Comparison of ENCODE assay signal across 16 cellular contexts in the genomic region with DNA sequence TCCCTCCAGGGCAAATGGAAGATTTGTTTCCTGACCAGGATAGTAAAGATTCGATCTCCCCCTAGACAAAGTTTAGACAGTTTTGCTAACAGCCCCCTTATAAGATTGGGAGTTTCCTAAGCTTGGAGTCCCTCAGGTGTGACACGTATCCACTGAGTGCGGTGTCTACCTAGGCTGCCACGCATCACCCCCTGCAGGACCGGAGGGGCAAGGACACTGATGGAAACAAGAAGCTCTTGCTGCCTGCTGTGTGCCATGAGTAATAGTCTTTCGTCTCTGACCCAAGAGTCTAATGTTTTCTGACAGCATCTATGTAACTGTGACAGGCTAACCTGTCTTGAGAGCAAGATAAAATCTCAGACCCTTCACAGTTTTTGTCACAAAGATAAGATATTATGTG.
DNase-seq lines count a peak whose midpoint lies in the region; ATAC-seq, FAIRE-seq and TF ChIP-seq lines count a peak whose summit lies in the region.
"Had no signal": no experiment of that assay in that cellular context is flagged by ENCODE, and none has a peak within 500 bp of the region (broad histone marks: within the 10 kb centered on the region; RNA-seq: fewer than 3 reads in every experiment).

No MANE protein-coding gene starts in this region.

- no TSS peak for BruUV-seq in GM12878 (replicated peaks; lab: Mats Ljungman, UMichigan)

- H3K18ac ChIP-seq in mesendoderm (ENCODE audit: low read length): no peak overlapping the region

- H3K79me1 ChIP-seq in mesendoderm (ENCODE audit: low read length): no peaks in the 10 kb centered on the region

- no peak overlapping the region for H3K4ac ChIP-seq in mesendoderm (ENCODE audit: low read depth, low read length)

- H3K36me3 ChIP-seq in GM12878 (ENCODE audit: control insufficient read depth in 2 of 2, insufficient read depth in 2 of 2, low read length in 1 of 2): no peaks in the 10 kb centered on the region
- no peaks in the 10 kb centered on the region for H3K36me3 ChIP-seq in mesendoderm (ENCODE audit: control insufficient read depth, insufficient read depth, low read length)
- H3K36me3 ChIP-seq: esophagus muscularis mucosa, vagina had no signal

- ATAC-seq in GM12878 (peak; percentile 65), HG03442 (IDR thresholded peaks at IDR 0.05; ENCODE audit: unreplicated experiment) (no peak)
- ATAC-seq: activated CD4-positive, alpha-beta T cell treated with anti-CD3 and anti-CD28 coated beads for 36 hours; activated T-cell treated with anti-CD3 and anti-CD28 coated beads, Interleukin-2, amount 50 U/mL, for 72 hours had no signal

- RAD21 ChIA-PET in GM12878 (lab: Charles Lee; ENCODE audit: unreplicated experiment): no interaction called here

- TF ChIP-seq RAD21 in GM12878 (IDR thresholded peaks at IDR 0.05; ENCODE audit: insufficient read depth, low read depth, low read length): no peak

- in situ Hi-C loops in GM12878 (cut with MboI): no loop called here

- no peak overlapping the region for H2BK15ac ChIP-seq in mesendoderm (replicated peaks; ENCODE audit: low read depth)

- no peak overlapping the region for H2BK5ac ChIP-seq in mesendoderm (ENCODE audit: low read length)

- no peak for FAIRE-seq in GM12878 (lab: Jason Lieb, UNC)

- H3K79me2 ChIP-seq in GM12878 (ENCODE audit: control insufficient read depth, insufficient read depth, low read length) (no peaks in the 10 kb centered on the region), mesendoderm (ENCODE audit: control insufficient read depth, insufficient read depth, low read length) (no peaks in the 10 kb centered on the region)

- CTCF ChIA-PET in GM12878 (lab: Yijun Ruan, JAX): interaction anchor here (1.5 kb wide), 1 partner anchor 36 kb away, joined by 4 read pairs; no protein-coding TSS in a partner anchor

- no peaks in the 10 kb centered on the region for H4K20me1 ChIP-seq in GM12878 (ENCODE audit: control insufficient read depth, insufficient read depth)

- TF ChIP-seq POLR2A in GM12878 (IDR thresholded peaks at IDR 0.05; ENCODE audit: low read depth, low read length): no peak

- H3K9ac ChIP-seq in GM12878 (ENCODE audit: control insufficient read depth, insufficient read depth, low read length) (no peak overlapping the region), mesendoderm (ENCODE audit: low read length) (no peak overlapping the region)

- H3K4me2 ChIP-seq in GM12878 (ENCODE audit: control insufficient read depth, insufficient read depth) (no peak overlapping the region), mesendoderm (ENCODE audit: low read length) (no peak overlapping the region)

- no peak overlapping the region for H2AK5ac ChIP-seq in mesendoderm (ENCODE audit: low read length)

- intact Hi-C loops in GM12878 (cut with micrococcal nuclease; ENCODE audit: unreplicated experiment): no loop called here

- H4K5ac ChIP-seq in mesendoderm (ENCODE audit: low read length): no peak overlapping the region

- H3K9me3 ChIP-seq in GM12878 (replicated peaks; ENCODE audit: control insufficient read depth, insufficient read depth, low read length): no peaks in the 10 kb centered on the region
- H3K9me3 ChIP-seq: esophagus muscularis mucosa, vagina had no signal

- WGBS in GM12878 (ENCODE audit: insufficient coverage, insufficient replicate concordance, low lambda C conversion rate, missing lambda C conversion rate): 30% methylated on average over 6 of the region's 6 CpGs
- no CpG with 5 or more reads among the region's 6 CpGs for WGBS in mesendoderm (ENCODE audit: extremely low coverage, insufficient coverage, low lambda C conversion rate)

- no peak for TF ChIP-seq CTCF in GM12878 (IDR thresholded peaks at IDR 0.05 in 2 of 3, conservative IDR thresholded peaks at IDR 0.05 in 1 of 3; ENCODE audit: control insufficient read depth in 2 of 3, extremely low read depth in 1 of 3, insufficient read depth in 1 of 3, low read depth in 3 of 3, low read length in 3 of 3)

- H3K56ac ChIP-seq in mesendoderm (ENCODE audit: low read length): no peak overlapping the region

- H3K4me1 ChIP-seq in GM12878 (ENCODE audit: control insufficient read depth, insufficient read depth, low read length): no peaks in the 10 kb centered on the region
- H3K4me1 ChIP-seq in mesendoderm (ENCODE audit: control insufficient read depth, low read depth, low read length): peaks cover 2% of the 10 kb centered on the region

- no peak overlapping the region for H2BK120ac ChIP-seq in mesendoderm (ENCODE audit: low read depth, low read length)

- H3K4me3 ChIP-seq in GM12878: no peak overlapping the region
- no peak overlapping the region for H3K4me3 ChIP-seq in mesendoderm (ENCODE audit: low read length)
- H3K4me3 ChIP-seq: esophagus muscularis mucosa, vagina had no signal

- POLR2A ChIA-PET in GM12878 (lab: Charles Lee): no interaction called here

- H3K27me3 ChIP-seq in GM12878 (replicated peaks in 1 of 2; ENCODE audit: control insufficient read depth in 2 of 2, insufficient read depth in 2 of 2, low read length in 1 of 2): no peaks in the 10 kb centered on the region
- no peaks in the 10 kb centered on the region for H3K27me3 ChIP-seq in mesendoderm (ENCODE audit: insufficient read depth, low read length, poor library complexity)
- H3K27me3 ChIP-seq: esophagus muscularis mucosa, vagina had no signal

- H3K27ac ChIP-seq in GM12878 (ENCODE audit: control insufficient read depth, insufficient read depth): no peak overlapping the region
- H3K27ac ChIP-seq in mesendoderm (ENCODE audit: low read depth, low read length): no peak overlapping the region
- H3K27ac ChIP-seq: esophagus muscularis mucosa, vagina had no signal

- no peak overlapping the region for H4K8ac ChIP-seq in mesendoderm (ENCODE audit: low read depth, low read length)

- peak; percentile 12 for DNase-seq in Daoy (ENCODE audit: low read depth)
- peak; percentile 10 for DNase-seq in HT1080 (ENCODE audit: low read depth)
- DNase-seq in GM12878 (ENCODE audit: low read depth, low spot score): no peak
- peak; percentile 88 for DNase-seq in mesendoderm
- DNase-seq in SW 1271 (lab: John Stamatoyannopoulos, UW): no peak
- DNase-seq in activated CD4-positive, alpha-beta T cell treated with anti-CD3 and anti-CD28 coated beads, Interleukin-2, amount 50 U/mL, for 4 hours: no peak
- DNase-seq: activated CD4-positive, alpha-beta T cell treated with anti-CD3 and anti-CD28 coated beads for 36 hours; activated T-cell treated with anti-CD3 and anti-CD28 coated beads, Interleukin-2, amount 50 U/mL, for 72 hours; HFFc6; mammary epithelial cell; NCI-H1048; NCI-H226; stimulated activated naive CD4-positive, alpha-beta T cell treated with Interleukin-2 at 50 U/mL for 16 hours had no signal

- no peak for TF ChIP-seq EP300 in GM12878 (IDR thresholded peaks at IDR 0.05; ENCODE audit: borderline replicate concordance in 1 of 2, control insufficient read depth in 1 of 2, low read depth in 2 of 2, low read length in 2 of 2)

- H2AFZ ChIP-seq in GM12878 (ENCODE audit: control insufficient read depth, low read depth, low read length): no peak overlapping the region

- no peak overlapping the region for H3K23ac ChIP-seq in mesendoderm (ENCODE audit: low read length)

- SMC1A ChIA-PET in GM12878 (lab: Charles Lee; ENCODE audit: uncharacterized antibody, unreplicated experiment): interaction anchor here (1.5 kb wide), 1 partner anchor 11 kb away, joined by 4 read pairs; no protein-coding TSS in a partner anchor

TF ChIP-seq in GM12878, 131 proteins besides CTCF, POLR2A, EP300 and RAD21:
- TF ChIP-seq, protein P1, sequence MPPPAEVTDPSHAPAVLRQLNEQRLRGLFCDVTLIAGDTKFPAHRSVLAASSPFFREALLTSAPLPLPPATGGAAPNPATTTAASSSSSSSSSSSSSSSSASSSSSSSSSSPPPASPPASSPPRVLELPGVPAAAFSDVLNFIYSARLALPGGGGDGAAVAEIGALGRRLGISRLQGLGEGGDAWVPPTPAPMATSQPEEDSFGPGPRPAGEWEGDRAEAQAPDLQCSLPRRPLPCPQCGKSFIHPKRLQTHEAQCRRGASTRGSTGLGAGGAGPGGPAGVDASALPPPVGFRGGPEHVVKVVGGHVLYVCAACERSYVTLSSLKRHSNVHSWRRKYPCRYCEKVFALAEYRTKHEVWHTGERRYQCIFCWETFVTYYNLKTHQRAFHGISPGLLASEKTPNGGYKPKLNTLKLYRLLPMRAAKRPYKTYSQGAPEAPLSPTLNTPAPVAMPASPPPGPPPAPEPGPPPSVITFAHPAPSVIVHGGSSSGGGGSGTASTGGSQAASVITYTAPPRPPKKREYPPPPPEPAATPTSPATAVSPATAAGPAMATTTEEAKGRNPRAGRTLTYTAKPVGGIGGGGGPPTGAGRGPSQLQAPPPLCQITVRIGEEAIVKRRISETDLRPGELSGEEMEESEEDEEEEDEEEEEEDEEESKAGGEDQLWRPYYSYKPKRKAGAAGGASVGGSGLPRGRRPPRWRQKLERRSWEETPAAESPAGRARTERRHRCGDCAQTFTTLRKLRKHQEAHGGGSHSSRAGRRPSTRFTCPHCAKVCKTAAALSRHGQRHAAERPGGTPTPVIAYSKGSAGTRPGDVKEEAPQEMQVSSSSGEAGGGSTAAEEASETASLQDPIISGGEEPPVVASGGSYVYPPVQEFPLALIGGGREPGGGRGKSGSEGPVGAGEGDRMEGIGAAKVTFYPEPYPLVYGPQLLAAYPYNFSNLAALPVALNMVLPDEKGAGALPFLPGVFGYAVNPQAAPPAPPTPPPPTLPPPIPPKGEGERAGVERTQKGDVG (CRISPR knock-in tag; IDR thresholded peaks at IDR 0.05): no peak
- TF ChIP-seq, protein P2, sequence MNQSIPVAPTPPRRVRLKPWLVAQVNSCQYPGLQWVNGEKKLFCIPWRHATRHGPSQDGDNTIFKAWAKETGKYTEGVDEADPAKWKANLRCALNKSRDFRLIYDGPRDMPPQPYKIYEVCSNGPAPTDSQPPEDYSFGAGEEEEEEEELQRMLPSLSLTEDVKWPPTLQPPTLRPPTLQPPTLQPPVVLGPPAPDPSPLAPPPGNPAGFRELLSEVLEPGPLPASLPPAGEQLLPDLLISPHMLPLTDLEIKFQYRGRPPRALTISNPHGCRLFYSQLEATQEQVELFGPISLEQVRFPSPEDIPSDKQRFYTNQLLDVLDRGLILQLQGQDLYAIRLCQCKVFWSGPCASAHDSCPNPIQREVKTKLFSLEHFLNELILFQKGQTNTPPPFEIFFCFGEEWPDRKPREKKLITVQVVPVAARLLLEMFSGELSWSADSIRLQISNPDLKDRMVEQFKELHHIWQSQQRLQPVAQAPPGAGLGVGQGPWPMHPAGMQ (IDR thresholded peaks at IDR 0.05; ENCODE audit: borderline replicate concordance): no peak
- TF ChIP-seq MEF2B (IDR thresholded peaks at IDR 0.05; ENCODE audit: partially characterized antibody, poor library complexity, severe bottlenecking) (no peak), KDM1A (IDR thresholded peaks at IDR 0.05; ENCODE audit: borderline replicate concordance) (no peak), EED (IDR thresholded peaks at IDR 0.05; ENCODE audit: low read depth) (no peak)

Comparison
In these comparisons a context has a peak if more than half of its experiments do, and no peak if none do; other contexts are left out.
1. DNase-seq: peak in Daoy (single experiment), HT1080 (single experiment) and mesendoderm (single experiment); none in GM12878 (single experiment), SW 1271 (0 of 2) and activated CD4-positive, alpha-beta T cell treated with anti-CD3 and anti-CD28 coated beads, Interleukin-2, amount 50 U/mL, for 4 hours (0 of 2).